In the genomic region with DNA sequence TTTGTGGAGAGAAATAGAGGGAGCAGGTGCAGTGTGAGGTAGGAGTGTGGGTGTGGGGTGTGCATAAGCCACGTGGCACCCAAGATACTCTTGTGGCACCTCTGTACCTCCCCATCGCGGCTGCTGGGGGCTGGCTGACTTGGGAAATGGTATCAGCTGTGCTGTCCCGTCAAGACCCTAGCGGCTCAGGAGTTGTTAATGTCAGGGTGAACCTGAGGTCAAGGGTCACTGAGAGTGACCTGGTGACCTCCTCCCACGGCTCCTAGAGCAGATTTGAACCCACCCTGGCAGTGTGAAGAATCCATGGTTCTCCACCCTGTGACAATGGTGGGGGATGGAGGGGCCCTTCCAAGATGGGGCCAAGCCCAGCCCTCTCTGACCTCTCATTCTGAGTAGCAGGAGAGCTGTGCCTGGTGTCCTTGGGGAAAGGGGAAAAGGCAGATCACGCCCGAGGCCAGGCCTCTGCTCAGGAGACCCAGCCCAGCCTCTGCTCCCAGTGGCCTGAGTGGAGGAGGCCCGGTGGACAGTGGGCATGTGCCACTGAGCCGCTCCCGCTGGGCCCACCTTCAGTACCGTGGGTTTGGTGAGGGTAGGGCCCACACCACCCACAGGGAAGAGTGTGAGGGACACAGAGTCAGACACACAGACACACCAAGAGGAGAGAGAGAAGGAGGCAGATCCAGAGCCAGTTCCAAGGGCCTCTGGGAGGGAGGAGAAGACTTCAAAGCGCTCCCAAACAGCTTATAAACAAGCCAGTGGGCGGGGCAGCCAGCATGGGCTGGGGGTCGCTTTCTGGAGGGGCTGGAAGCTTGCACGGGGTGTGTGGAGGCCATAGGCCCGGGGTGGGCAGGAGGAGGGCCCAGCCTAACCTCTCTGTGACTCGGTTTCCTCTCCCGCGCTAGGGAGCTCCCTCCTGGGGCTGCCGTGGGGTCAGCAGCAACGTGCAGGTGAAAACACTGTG, we compare ENCODE assay signal across 17 cellular contexts. TPM values are rescaled to one million over a fixed set of nuclear protein-coding genes. Genes with fewer than 3 reads are reported as not detected.
"Had no signal": no experiment of that assay in that cellular context is flagged by ENCODE, and none has a peak within 500 bp of the region (broad histone marks: within the 10 kb centered on the region; RNA-seq: fewer than 3 reads in every experiment).

No MANE protein-coding gene starts in this region.

- ATAC-seq: activated CD4-positive, alpha-beta T cell treated with anti-CD3 and anti-CD28 coated beads for 36 hours; activated T-cell treated with anti-CD3 and anti-CD28 coated beads, Interleukin-2, amount 50 U/mL, for 72 hours had no signal

- H2AFZ ChIP-seq: hepatocyte had no signal

- H3K4me1 ChIP-seq: lower lobe of right lung had no signal

- H3K9me3 ChIP-seq: lower lobe of right lung, upper lobe of left lung had no signal

- FAIRE-seq: frontal cortex had no signal

- H3K27ac Mint-ChIP-seq: activated CD4-positive, alpha-beta memory T cell treated with anti-CD3 and anti-CD28 coated beads, Interleukin-2, amount 10 ng/mL, durations not matched to agents 7 days and 5 days; activated CD4-positive, alpha-beta T cell treated with anti-CD3 and anti-CD28 coated beads for 36 hours; activated T-cell treated with anti-CD3 and anti-CD28 coated beads, Interleukin-2, amount 50 U/mL, for 72 hours; stimulated activated naive CD8-positive, alpha-beta T cell treated with anti-CD3 and anti-CD28 coated beads, Interleukin-15, Interleukin-2, amounts not matched to agents 100 ng/mL and 50 ng/mL, for 24 hours had no signal

- H3K79me2 ChIP-seq: hepatocyte had no signal

- H3K36me3 ChIP-seq: lower lobe of right lung, upper lobe of left lung had no signal

- H3K27ac ChIP-seq: hepatocyte, lower lobe of right lung, upper lobe of left lung had no signal

- H3K4me1 Mint-ChIP-seq: naive B cell had no signal

- H3K4me3 ChIP-seq: hepatocyte, lower lobe of right lung, upper lobe of left lung had no signal

- H3K4me2 ChIP-seq: hepatocyte had no signal

- H3K9me3 Mint-ChIP-seq: activated CD4-positive, alpha-beta memory T cell treated with anti-CD3 and anti-CD28 coated beads, Interleukin-2, amount 10 ng/mL, durations not matched to agents 7 days and 5 days; activated T-cell treated with anti-CD3 and anti-CD28 coated beads, Interleukin-2, amount 50 U/mL, for 72 hours; naive B cell; stimulated activated naive CD8-positive, alpha-beta T cell treated with anti-CD3 and anti-CD28 coated beads, Interleukin-15, Interleukin-2, amounts not matched to agents 100 ng/mL and 50 ng/mL, for 24 hours had no signal

- H3K36me3 Mint-ChIP-seq: naive B cell had no signal

- H3K4me3 Mint-ChIP-seq: activated CD4-positive, alpha-beta memory T cell treated with anti-CD3 and anti-CD28 coated beads, Interleukin-2, amount 10 ng/mL, durations not matched to agents 7 days and 5 days; activated CD4-positive, alpha-beta T cell treated with anti-CD3 and anti-CD28 coated beads for 36 hours; activated T-cell treated with anti-CD3 and anti-CD28 coated beads, Interleukin-2, amount 50 U/mL, for 72 hours; naive B cell; stimulated activated naive CD8-positive, alpha-beta T cell treated with anti-CD3 and anti-CD28 coated beads, Interleukin-15, Interleukin-2, amounts not matched to agents 100 ng/mL and 50 ng/mL, for 24 hours had no signal

- DNase-seq: activated CD4-positive, alpha-beta memory T cell treated with anti-CD3 and anti-CD28 coated beads, Interleukin-2, amount 10 ng/mL, durations not matched to agents 7 days and 5 days; activated CD4-positive, alpha-beta T cell treated with anti-CD3 and anti-CD28 coated beads for 36 hours; activated naive CD4-positive, alpha-beta T cell; activated T-cell treated with anti-CD3 and anti-CD28 coated beads, Interleukin-2, amount 50 U/mL, for 72 hours; cortex of kidney; effector CD8-positive, alpha-beta T cell; kidney glomerular epithelial cell; lower lobe of right lung; naive B cell; nucleus accumbens; stimulated activated CD4-positive, alpha-beta T cell treated with anti-CD3 and anti-CD28 coated beads, Interleukin-15, amount 100 ng/mL, for 24 hours; stimulated activated CD4-positive, alpha-beta T cell treated with anti-CD3 and anti-CD28 coated beads, Interleukin-4, amount 100 ng/mL, for 24 hours; SW 1271 had no signal

- H3K27me3 ChIP-seq: hepatocyte, upper lobe of left lung had no signal

RNA-seq across cellular contexts. Expression of a gene that starts 2.8 kb away (rescaled TPM):
- total RNA-seq: activated CD4-positive, alpha-beta memory T cell treated with anti-CD3 and anti-CD28 coated beads, Interleukin-2, amount 10 ng/mL, durations not matched to agents 7 days and 5 days; activated CD4-positive, alpha-beta T cell treated with anti-CD3 and anti-CD28 coated beads for 36 hours; activated T-cell treated with anti-CD3 and anti-CD28 coated beads, Interleukin-2, amount 50 U/mL, for 72 hours had no signal
- polyA plus RNA-seq: hepatocyte had no signal
